20 cellular contexts compared by ENCODE assay signal in the genomic region with DNA sequence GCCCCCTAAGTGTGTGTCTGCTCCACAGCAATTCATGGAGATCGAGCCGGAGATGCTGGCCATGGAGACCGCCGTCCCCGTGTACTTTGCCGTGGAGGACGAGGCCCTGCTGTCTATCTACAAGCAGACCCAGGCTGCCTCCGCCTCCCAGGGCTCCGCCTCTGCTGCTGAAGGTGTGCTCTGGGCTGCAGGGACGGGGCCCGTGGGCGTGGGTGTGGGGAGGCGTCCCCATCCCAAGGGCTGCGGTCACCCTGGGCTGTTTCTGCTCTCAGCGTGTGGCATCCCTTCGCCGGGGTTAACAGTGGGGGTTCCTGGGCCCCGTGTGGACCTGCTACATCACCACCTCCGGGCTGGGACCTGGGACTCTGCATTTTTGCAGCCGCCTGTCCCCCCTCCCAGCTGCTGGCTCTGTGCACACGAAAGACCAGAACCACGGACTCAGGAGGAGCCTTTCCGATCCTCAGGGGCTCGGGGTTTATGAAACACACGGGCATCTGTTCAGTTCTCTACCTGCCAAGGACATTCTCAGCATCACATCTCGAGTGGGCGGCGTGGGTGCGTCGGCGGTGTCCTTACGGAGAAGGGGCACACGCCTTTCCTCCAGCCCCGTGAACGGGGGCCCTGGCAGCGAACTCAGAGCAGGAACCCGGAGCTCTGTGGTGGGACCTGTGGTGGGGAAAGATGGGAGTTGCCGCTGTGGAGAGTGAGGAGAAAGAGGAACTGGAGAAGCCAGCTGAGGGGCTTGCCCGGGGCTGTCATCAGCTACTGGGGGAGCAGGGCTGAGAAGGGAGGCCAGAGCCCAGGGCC. TPM values are rescaled to one million over a fixed set of nuclear protein-coding genes. Genes with fewer than 3 reads are reported as not detected.
A peak's percentile ranks its signal among the peaks of the same experiment; 100 is the strongest.
DNase-seq lines count a peak whose midpoint lies in the region; ATAC-seq and TF ChIP-seq lines count a peak whose summit lies in the region.
"Had no signal": no experiment of that assay in that cellular context is flagged by ENCODE, and none has a peak within 500 bp of the region (broad histone marks: within the 10 kb centered on the region; RNA-seq: fewer than 3 reads in every experiment).

No MANE protein-coding gene starts in this region.

- H3K9me3 ChIP-seq in upper lobe of right lung, result no peaks in the 10 kb centered on the region
- H3K9me3 ChIP-seq in sigmoid colon, result no peaks in the 10 kb centered on the region
- H3K9me3 ChIP-seq: lower lobe of right lung, SK-N-SH had no signal

- DNase-seq in activated naive CD4-positive, alpha-beta T cell treated with anti-CD3 and anti-CD28 coated beads, Interleukin-2, amount 50 U/mL, for 72 hours (ENCODE audit: low spot score in 2 of 2), result no peak
- no peak for DNase-seq in activated naive CD4-positive, alpha-beta T cell treated with anti-CD3 and anti-CD28 coated beads, Interleukin-2, amount 50 U/mL, for 16 hours
- DNase-seq in UCSD-AML1 (lab: John Stamatoyannopoulos, UW; ENCODE audit: unreplicated experiment), result peak; percentile 25
- DNase-seq in upper lobe of right lung, result no peak
- no peak for DNase-seq in sigmoid colon
- DNase-seq: 8988T, brain microvascular endothelial cell, C1 segment of cervical spinal cord, DMS53, HFFc6, lower lobe of right lung, NCI-H1092 treated with DMSO at 0.1 percent for 48 hours, NCI-H526 treated with DMSO at 0.1 percent for 48 hours, trophoblast cell had no signal

- no peak overlapping the region for H3K27ac ChIP-seq in upper lobe of right lung
- no peak overlapping the region for H3K27ac ChIP-seq in sigmoid colon
- H3K27ac ChIP-seq: brain microvascular endothelial cell, lower lobe of right lung had no signal

- no peak for TF ChIP-seq EP300 in sigmoid colon (IDR thresholded peaks at IDR 0.05)

- 81 to 89% methylated on average over 39 of the region's 39 CpGs for WGBS in sigmoid colon, 2 donors

- no peak for ATAC-seq in activated naive CD4-positive, alpha-beta T cell treated with anti-CD3 and anti-CD28 coated beads, Interleukin-2, amount 50 U/mL, for 72 hours
- ATAC-seq in upper lobe of right lung, result peak; percentile 17
- ATAC-seq in HG02571 (IDR thresholded peaks at IDR 0.05; ENCODE audit: unreplicated experiment), result no peak
- ATAC-seq: lower lobe of right lung; stimulated activated effector memory CD8-positive, alpha-beta T cell treated with anti-CD3 and anti-CD28 coated beads, Interleukin-12 subunit alpha, Interleukin-12 subunit beta, amount 100 ng/mL, for 72 hours had no signal

- H3K9me3 Mint-ChIP-seq in activated naive CD4-positive, alpha-beta T cell treated with anti-CD3 and anti-CD28 coated beads, Interleukin-2, amount 50 U/mL, for 72 hours, result no peaks in the 10 kb centered on the region
- H3K9me3 Mint-ChIP-seq: activated naive CD4-positive, alpha-beta T cell treated with anti-CD3 and anti-CD28 coated beads, Interleukin-2, amount 50 U/mL, for 24 hours; HFFc6; stimulated activated effector memory CD8-positive, alpha-beta T cell treated with anti-CD3 and anti-CD28 coated beads, Interleukin-12 subunit alpha, Interleukin-12 subunit beta, amount 100 ng/mL, for 72 hours had no signal

- H3K36me3 Mint-ChIP-seq in activated naive CD4-positive, alpha-beta T cell treated with anti-CD3 and anti-CD28 coated beads, Interleukin-2, amount 50 U/mL, for 72 hours, result no peaks in the 10 kb centered on the region

- no peak overlapping the region for H3K4me3 ChIP-seq in upper lobe of right lung
- H3K4me3 ChIP-seq in sigmoid colon, result no peak overlapping the region
- H3K4me3 ChIP-seq: lower lobe of right lung had no signal

- TF ChIP-seq CTCF in upper lobe of right lung (IDR thresholded peaks at IDR 0.05) (no peak), sigmoid colon (IDR thresholded peaks at IDR 0.05) (no peak)

- H3K27me3 ChIP-seq in upper lobe of right lung (no peaks in the 10 kb centered on the region), sigmoid colon (no peaks in the 10 kb centered on the region)
- H3K27me3 ChIP-seq: brain microvascular endothelial cell had no signal

- peaks cover 10% of the 10 kb centered on the region for H3K36me3 ChIP-seq in upper lobe of right lung
- H3K36me3 ChIP-seq in sigmoid colon, result peaks cover 0 to 29% (median 3%) of the 10 kb centered on the region in 4 donors

- no peak for TF ChIP-seq POLR2A in sigmoid colon (IDR thresholded peaks at IDR 0.05)

- H3K4me1 ChIP-seq in upper lobe of right lung, result peaks cover under 1% of the 10 kb centered on the region
- peaks cover 0 to 4% (median 1%) of the 10 kb centered on the region in 4 donors for H3K4me1 ChIP-seq in sigmoid colon

- peak overlapping the region; percentile 27 to 82 for H3K27ac Mint-ChIP-seq in activated naive CD4-positive, alpha-beta T cell treated with anti-CD3 and anti-CD28 coated beads, Interleukin-2, amount 50 U/mL, for 72 hours
- H3K27ac Mint-ChIP-seq: HFFc6; progenitor cell of endocrine pancreas; stimulated activated effector memory CD8-positive, alpha-beta T cell treated with anti-CD3 and anti-CD28 coated beads, Interleukin-12 subunit alpha, Interleukin-12 subunit beta, amount 100 ng/mL, for 72 hours had no signal

- intact Hi-C loops in upper lobe of right lung (cut with DNase I) (no loop called here), sigmoid colon (cut with DNase I) (no loop called here)

RNA-seq across cellular contexts. Expression of a gene that starts 7.7 kb away (rescaled TPM):
- total RNA-seq in activated naive CD4-positive, alpha-beta T cell treated with anti-CD3 and anti-CD28 coated beads, Interleukin-2, amount 50 U/mL, for 72 hours, result 10 to 100 TPM; 41.7 to 63.3 TPM
- 71.4 TPM for total RNA-seq in upper lobe of right lung
- total RNA-seq in sigmoid colon, result 10 to 100 TPM; 12.2 to 23.5 (median 16.0) TPM
- 10 to 100 TPM; 15.0 to 94.7 (median 18.7) TPM for polyA plus RNA-seq in sigmoid colon

RNA-seq across cellular contexts. Expression of a gene that starts 14.9 kb away (rescaled TPM):
- total RNA-seq in activated naive CD4-positive, alpha-beta T cell treated with anti-CD3 and anti-CD28 coated beads, Interleukin-2, amount 50 U/mL, for 72 hours, result 10 to 100 TPM; 18.6 to 62.1 TPM
- total RNA-seq in upper lobe of right lung (22.3 TPM), sigmoid colon (1 to 10 TPM in 1 of 4 donors, under 1 TPM in 2, not detected in 1; 0.33 to 1.9 (median 0.36) TPM)
- polyA plus RNA-seq in sigmoid colon, result 10 to 100 TPM in 1 of 3 donors, under 1 TPM in 1, not detected in 1; 0.60 to 24.4 TPM
- total RNA-seq: HFFc6, progenitor cell of endocrine pancreas had no signal
- polyA plus RNA-seq: SK-N-SH had no signal

RNA-seq across cellular contexts. Expression of a gene that starts 31.0 kb away (rescaled TPM):
- under 1 TPM in 1 of 2 donors, not detected in 1; 0.66 TPM for total RNA-seq in activated naive CD4-positive, alpha-beta T cell treated with anti-CD3 and anti-CD28 coated beads, Interleukin-2, amount 50 U/mL, for 72 hours
- not detected for total RNA-seq in upper lobe of right lung
- total RNA-seq in sigmoid colon, result 1 to 10 TPM in 2 of 4 donors, under 1 TPM in 2; 0.33 to 1.1 (median 0.72) TPM
- polyA plus RNA-seq in sigmoid colon, result under 1 TPM in 2 of 3 donors, not detected in 1; under 0.01 to 0.38 TPM
- total RNA-seq: dermis microvascular lymphatic vessel endothelial cell, lower lobe of right lung had no signal

RNA-seq across cellular contexts. Expression of a gene that starts 57.6 kb away (rescaled TPM):
- total RNA-seq in activated naive CD4-positive, alpha-beta T cell treated with anti-CD3 and anti-CD28 coated beads, Interleukin-2, amount 50 U/mL, for 72 hours, result 100 to 1,000 TPM in 1 of 2 donors, 1 to 10 TPM in 1; 3.0 to 105 TPM
- 18.6 TPM for total RNA-seq in upper lobe of right lung
- total RNA-seq in sigmoid colon, result 1 to 10 TPM in 3 of 4 donors, under 1 TPM in 1; 0.55 to 6.0 (median 4.4) TPM
- polyA plus RNA-seq in sigmoid colon, result 1 to 10 TPM; 4.2 to 5.6 (median 5.1) TPM
- total RNA-seq: HFFc6, progenitor cell of endocrine pancreas had no signal
